Comparison of ENCODE assay signal across 8 cellular contexts in the genomic region with DNA sequence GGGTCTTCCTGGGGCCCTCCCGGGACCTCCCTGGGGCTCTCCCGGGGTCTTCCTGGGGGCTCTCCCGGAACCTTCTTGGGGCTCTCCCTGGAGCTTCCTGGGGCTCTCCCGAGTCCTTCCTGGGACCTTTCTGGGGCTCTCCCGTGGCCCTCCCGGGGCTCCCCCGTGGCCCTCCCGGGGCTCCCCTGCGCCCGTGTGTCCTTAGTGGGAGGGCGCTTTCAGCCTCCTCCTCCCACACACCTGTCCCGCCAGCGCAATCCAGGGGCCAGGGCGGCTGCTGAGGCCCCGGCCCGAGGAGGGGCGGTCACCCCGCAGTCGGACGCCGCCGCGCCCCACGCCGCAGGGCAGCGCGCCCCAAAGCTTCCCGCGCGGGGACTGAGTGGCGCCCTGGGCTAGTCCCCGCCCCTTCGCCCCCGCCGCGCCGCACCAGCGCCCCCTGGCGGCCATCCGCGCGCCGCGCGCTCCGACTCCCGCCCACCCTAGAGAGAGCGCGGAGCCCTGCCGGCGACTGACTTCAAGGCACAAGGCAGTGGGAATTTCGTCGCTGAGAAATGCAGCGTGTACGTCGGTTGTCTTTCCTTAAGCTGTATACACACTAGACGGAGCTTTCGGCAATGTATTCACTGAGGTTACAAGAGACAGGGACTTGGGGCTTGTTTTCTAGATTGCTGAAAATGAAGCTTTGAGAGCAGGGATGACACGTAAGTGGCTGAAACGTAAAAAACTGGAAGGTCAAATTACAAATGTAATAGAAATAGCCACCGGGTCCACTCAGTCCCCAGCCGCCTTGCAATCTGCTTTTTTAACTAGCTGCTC. TPM values are rescaled to one million over a fixed set of nuclear protein-coding genes. Genes with fewer than 3 reads are reported as not detected.
DNase-seq lines count a peak whose midpoint lies in the region; ATAC-seq, FAIRE-seq and TF ChIP-seq lines count a peak whose summit lies in the region.

No MANE protein-coding gene starts in this region.

- peak overlapping the region; percentile 77 for H3K4me2 ChIP-seq in PC-3 (ENCODE audit: low read length)

- no peaks in the 10 kb centered on the region for H3K9me3 ChIP-seq in PC-3 (ENCODE audit: low read length)

- H3K36me3 Mint-ChIP-seq in activated T-cell treated with anti-CD3 and anti-CD28 coated beads, Interleukin-2, amount 50 U/mL, for 72 hours (ENCODE audit: insufficient read depth in 2 of 2), result no peaks in the 10 kb centered on the region
- H3K36me3 Mint-ChIP-seq in nephron (ENCODE audit: low read depth), result no peaks in the 10 kb centered on the region

- peak overlapping the region; percentile 74 for H2AFZ ChIP-seq in PC-3 (ENCODE audit: low read length)

- no peaks in the 10 kb centered on the region for H3K36me3 ChIP-seq in PC-3 (ENCODE audit: low read depth, low read length)

- BruUV-seq in PC-3 (replicated peaks; lab: Mats Ljungman, UMichigan), result no TSS peak

- POLR2A ChIA-PET in PC-3 (lab: Charles Lee; ENCODE audit: unreplicated experiment), result no interaction called here

- peak overlapping the region; percentile 71 for H3K9ac ChIP-seq in PC-3 (ENCODE audit: low read length)

- H3K27ac Mint-ChIP-seq in activated T-cell treated with anti-CD3 and anti-CD28 coated beads, Interleukin-2, amount 50 U/mL, for 72 hours, result no peak overlapping the region
- H3K27ac Mint-ChIP-seq in nephron, result no peak overlapping the region

- peaks cover 12% of the 10 kb centered on the region; the same call in 1 of the 2 replicates for H3K27me3 ChIP-seq in PC-3 (ENCODE audit: low read length)

- H4K20me1 ChIP-seq in PC-3 (ENCODE audit: low read length), result no peaks in the 10 kb centered on the region

- peaks cover 19% of the 10 kb centered on the region for H3K27me3 Mint-ChIP-seq in activated T-cell treated with anti-CD3 and anti-CD28 coated beads, Interleukin-2, amount 50 U/mL, for 72 hours (ENCODE audit: low read depth)
- H3K27me3 Mint-ChIP-seq in nephron (ENCODE audit: low read depth), result peaks cover 27% of the 10 kb centered on the region

- intact Hi-C loops in PC-3 (cut with micrococcal nuclease), result loop anchor here (1.0 to 5.0 kb wide), 5 partner anchors 46 to 418 kb away; a partner anchor contains a TSS

- peak overlapping the region; percentile 77 to 89 for H3K4me3 Mint-ChIP-seq in activated T-cell treated with anti-CD3 and anti-CD28 coated beads, Interleukin-2, amount 50 U/mL, for 72 hours
- peak overlapping the region; percentile 31 to 63 (median 57) for H3K4me3 Mint-ChIP-seq in nephron

- FAIRE-seq in D721Med (lab: Jason Lieb, UNC), result no peak

- no peaks in the 10 kb centered on the region for H3K9me2 ChIP-seq in PC-3 (replicated peaks; ENCODE audit: low read length)

- CTCF ChIA-PET in PC-3 (lab: Charles Lee), result interaction anchor here (0.5 to 1.2 kb wide), 6 partner anchors 56 to 480 kb away, joined by 3 to 7 read pairs (median 4); no protein-coding TSS in a partner anchor

- ATAC-seq in GM21360 (IDR thresholded peaks at IDR 0.05; ENCODE audit: unreplicated experiment), result peak; percentile 90
- peak; percentile 95 for ATAC-seq in PC-3
- ATAC-seq in activated T-cell treated with anti-CD3 and anti-CD28 coated beads, Interleukin-2, amount 50 U/mL, for 72 hours (replicated peaks in 1 of 2), result peak; percentile 85 to 94

- DNase-seq in D721Med (ENCODE audit: insufficient read length, low spot score), result peak; percentile 65
- peak; percentile 87 for DNase-seq in HT-29 (ENCODE audit: low spot score)
- peak; percentile 72 for DNase-seq in PC-3
- DNase-seq in activated T-cell treated with anti-CD3 and anti-CD28 coated beads, Interleukin-2, amount 50 U/mL, for 72 hours, result peak; percentile 77 to 89
- DNase-seq in fibroblast of pulmonary artery (ENCODE audit: low read depth), result peak; percentile 71
- DNase-seq in stimulated activated naive CD4-positive, alpha-beta T cell treated with Interleukin-2 at 50 U/mL for 16 hours (lab: John Stamatoyannopoulos, UW), result peak; percentile 63

- H3K4me3 ChIP-seq in PC-3 (ENCODE audit: low read length) (peak overlapping the region; percentile 64), fibroblast of pulmonary artery (replicated peaks; ENCODE audit: low read depth, low read length) (no peak overlapping the region)

- no peak overlapping the region for H3K27ac ChIP-seq in PC-3 (ENCODE audit: low read length)

- no peaks in the 10 kb centered on the region; the same call in 1 of the 2 replicates for H3K4me1 ChIP-seq in PC-3 (ENCODE audit: insufficient read depth, low read length)

- H3F3A ChIP-seq in PC-3 (ENCODE audit: low read length, unreplicated experiment), result no peaks in the 10 kb centered on the region

- H3K79me2 ChIP-seq in PC-3 (ENCODE audit: low read length), result no peaks in the 10 kb centered on the region

- TF ChIP-seq CTCF in D721Med (IDR thresholded peaks at IDR 0.05; ENCODE audit: insufficient read depth, missing control alignments), result peak; percentile 68
- TF ChIP-seq CTCF in PC-3 (conservative IDR thresholded peaks at IDR 0.05; ENCODE audit: low read depth, low read length), result peak; percentile 73
- TF ChIP-seq CTCF in fibroblast of pulmonary artery (IDR thresholded peaks at IDR 0.05; ENCODE audit: low read length, missing control alignments), result peak; percentile 43
- TF ChIP-seq CTCF in nephron (IDR thresholded peaks at IDR 0.05; ENCODE audit: unreplicated experiment in 3 of 3), result peak; percentile 85 to 95 (median 93)

- H3K4me1 Mint-ChIP-seq in activated T-cell treated with anti-CD3 and anti-CD28 coated beads, Interleukin-2, amount 50 U/mL, for 72 hours (ENCODE audit: low read depth), result peaks cover 20% of the 10 kb centered on the region
- H3K4me1 Mint-ChIP-seq in nephron, result peaks cover 4% of the 10 kb centered on the region

- no peaks in the 10 kb centered on the region for H3K9me3 Mint-ChIP-seq in activated T-cell treated with anti-CD3 and anti-CD28 coated beads, Interleukin-2, amount 50 U/mL, for 72 hours
- no peaks in the 10 kb centered on the region for H3K9me3 Mint-ChIP-seq in nephron

RNA-seq across cellular contexts. Expression of a gene that starts 47.1 kb away (rescaled TPM):
- 298 and 318 TPM in 2 replicates for total RNA-seq in HT-29 (2014; rRNA removed; shearing (Covaris generic))
- total RNA-seq in PC-3 (2014; rRNA removed), result 83.3 and 101 TPM in 2 replicates
- 10 to 100 TPM; 36.5 to 46.6 TPM for total RNA-seq in activated T-cell treated with anti-CD3 and anti-CD28 coated beads, Interleukin-2, amount 50 U/mL, for 72 hours

Comparison
In these comparisons a context has a peak if more than half of its experiments do, and no peak if none do; other contexts are left out.
1. CTCF ChIP-seq: peak in every context shown above with its lines; median percentile 93 in nephron; 73 in PC-3; 68 in D721Med; 43 in fibroblast of pulmonary artery.